Comparison of ENCODE assay signal across 16 cellular contexts in genomic region chr1:68180441-68181164, GRCh38. TPM values are rescaled to one million over a fixed set of nuclear protein-coding genes. Genes with fewer than 3 reads are reported as not detected.
DNase-seq lines count a peak whose midpoint lies in the region; ATAC-seq, FAIRE-seq and TF ChIP-seq lines count a peak whose summit lies in the region.
"Had no signal": no experiment of that assay in that cellular context is flagged by ENCODE, and none has a peak within 500 bp of the region (broad histone marks: within the 10 kb centered on the region; RNA-seq: fewer than 3 reads in every experiment).

No MANE protein-coding gene starts in this region.

- in situ Hi-C loops in GM12878 (cut with MboI) = no loop called here

- no TSS peak for BruUV-seq in GM12878 (replicated peaks; lab: Mats Ljungman, UMichigan)

- H3K27me3 ChIP-seq in GM12878 (replicated peaks in 1 of 2; ENCODE audit: control insufficient read depth in 2 of 2, insufficient read depth in 2 of 2, low read length in 1 of 2) (no peaks in the 10 kb centered on the region), dorsolateral prefrontal cortex (no peaks in the 10 kb centered on the region), sigmoid colon (no peaks in the 10 kb centered on the region)
- H3K27me3 ChIP-seq: BLaER1 treated with 17β-estradiol and CSF1 and Interleukin-3, amounts not matched to agents 10 nM and 100 nM; cardiac muscle cell had no signal

- H3K79me2 ChIP-seq in GM12878 (ENCODE audit: control insufficient read depth, insufficient read depth, low read length) = no peaks in the 10 kb centered on the region

- H3K4me3 ChIP-seq in GM12878 (no peak overlapping the region), dorsolateral prefrontal cortex (no peak overlapping the region), sigmoid colon (no peak overlapping the region)
- H3K4me3 ChIP-seq: BLaER1 treated with 17β-estradiol and CSF1 and Interleukin-3, amounts not matched to agents 10 nM and 100 nM; cardiac muscle cell had no signal

- H3K9ac ChIP-seq in GM12878 (ENCODE audit: control insufficient read depth, insufficient read depth, low read length) = no peak overlapping the region
- H3K9ac ChIP-seq: BLaER1 treated with 17β-estradiol and CSF1 and Interleukin-3, amounts not matched to agents 10 nM and 100 nM had no signal

- RAD21 ChIA-PET in GM12878 (lab: Charles Lee; ENCODE audit: unreplicated experiment) = interaction anchor here (1.4 kb wide), 1 partner anchor 61 kb away, joined by 3 read pairs; no protein-coding TSS in a partner anchor

- FAIRE-seq in GM12878 (lab: Jason Lieb, UNC) = no peak

- H4K20me1 ChIP-seq in GM12878 (ENCODE audit: control insufficient read depth, insufficient read depth) = no peaks in the 10 kb centered on the region
- H4K20me1 ChIP-seq: BLaER1 treated with 17β-estradiol and CSF1 and Interleukin-3, amounts not matched to agents 10 nM and 100 nM had no signal

- no peaks in the 10 kb centered on the region for H3K36me3 ChIP-seq in GM12878 (ENCODE audit: control insufficient read depth in 2 of 2, insufficient read depth in 2 of 2, low read length in 1 of 2)
- peaks cover 0 to 10% (median 1%) of the 10 kb centered on the region in 4 donors for H3K36me3 ChIP-seq in sigmoid colon
- H3K36me3 ChIP-seq: BLaER1 treated with 17β-estradiol and CSF1 and Interleukin-3, amounts not matched to agents 10 nM and 100 nM; cardiac muscle cell had no signal

- no peaks in the 10 kb centered on the region for H3K9me3 ChIP-seq in GM12878 (replicated peaks; ENCODE audit: control insufficient read depth, insufficient read depth, low read length)
- no peaks in the 10 kb centered on the region for H3K9me3 ChIP-seq in sigmoid colon
- H3K9me3 ChIP-seq: BLaER1 treated with 17β-estradiol and CSF1 and Interleukin-3, amounts not matched to agents 10 nM and 100 nM had no signal

- no peak overlapping the region for H3K4me2 ChIP-seq in GM12878 (ENCODE audit: control insufficient read depth, insufficient read depth)

- H3K4me1 ChIP-seq in GM12878 (ENCODE audit: control insufficient read depth, insufficient read depth, low read length) (peaks cover 11% of the 10 kb centered on the region), sigmoid colon (peaks cover 0 to 38% (median 26%) of the 10 kb centered on the region in 4 donors)

- no peak overlapping the region for H3K27ac ChIP-seq in GM12878 (ENCODE audit: control insufficient read depth, insufficient read depth)
- H3K27ac ChIP-seq in dorsolateral prefrontal cortex = peak overlapping the region in 9 of 59 donors; percentile 1 to 46 (median 35)
- no peak overlapping the region for H3K27ac ChIP-seq in RWPE1
- no peak overlapping the region for H3K27ac ChIP-seq in sigmoid colon
- H3K27ac ChIP-seq: BLaER1 treated with 17β-estradiol and CSF1 and Interleukin-3, amounts not matched to agents 10 nM and 100 nM; cardiac muscle cell had no signal

- SMC1A ChIA-PET in GM12878 (lab: Charles Lee; ENCODE audit: uncharacterized antibody, unreplicated experiment) = interaction anchor here (1.1 to 1.6 kb wide), 3 partner anchors 9 to 14 kb away, joined by 3 to 4 read pairs (median 3); no protein-coding TSS in a partner anchor

- no peak for TF ChIP-seq POLR2A in GM12878 (IDR thresholded peaks at IDR 0.05; ENCODE audit: low read depth, low read length)
- no peak for TF ChIP-seq POLR2A in sigmoid colon (IDR thresholded peaks at IDR 0.05)

- H2AFZ ChIP-seq in GM12878 (ENCODE audit: control insufficient read depth, low read depth, low read length) = no peak overlapping the region

- peak; percentile 53 for ATAC-seq in GM18858 (IDR thresholded peaks at IDR 0.05; ENCODE audit: unreplicated experiment)
- peak; percentile 65 for ATAC-seq in GM21528 (IDR thresholded peaks at IDR 0.05; ENCODE audit: low FRiP score, unreplicated experiment)
- ATAC-seq in HG03045 (IDR thresholded peaks at IDR 0.05; ENCODE audit: unreplicated experiment) = peak; percentile 71
- ATAC-seq in GM12878 = peak; percentile 84
- ATAC-seq: naive thymus-derived CD8-positive, alpha-beta T cell had no signal

- TF ChIP-seq RAD21 in GM12878 (IDR thresholded peaks at IDR 0.05; ENCODE audit: insufficient read depth, low read depth, low read length) = no peak

- TF ChIP-seq EP300 in GM12878 (IDR thresholded peaks at IDR 0.05; ENCODE audit: borderline replicate concordance in 1 of 2, control insufficient read depth in 1 of 2, low read depth in 2 of 2, low read length in 2 of 2) (no peak; a peak in 1 of 4 replicates), sigmoid colon (IDR thresholded peaks at IDR 0.05) (no peak)

- CTCF ChIA-PET in GM12878 (lab: Yijun Ruan, JAX) (interaction anchor here (0.6 to 1.4 kb wide), 3 partner anchors 60 to 415 kb away, joined by 3 read pairs; no protein-coding TSS in a partner anchor), RWPE1 (lab: Yijun Ruan, JAX) (interaction anchor here (0.6 kb wide), 1 partner anchor 1383 kb away, joined by 6 read pairs; no protein-coding TSS in a partner anchor)

- TF ChIP-seq CTCF in GM12878 (IDR thresholded peaks at IDR 0.05 in 2 of 3, conservative IDR thresholded peaks at IDR 0.05 in 1 of 3; ENCODE audit: control insufficient read depth in 2 of 3, extremely low read depth in 1 of 3, insufficient read depth in 1 of 3, low read depth in 3 of 3, low read length in 3 of 3) = no peak
- TF ChIP-seq CTCF in dorsolateral prefrontal cortex (IDR thresholded peaks at IDR 0.05 in 54 of 56, conservative IDR thresholded peaks at IDR 0.05 in 2 of 56; ENCODE audit: low read depth in 1 of 56, partially characterized antibody in 56 of 56) = no peak
- TF ChIP-seq CTCF in RWPE1 (conservative IDR thresholded peaks at IDR 0.05; ENCODE audit: low read depth) = no peak
- TF ChIP-seq CTCF in sigmoid colon (IDR thresholded peaks at IDR 0.05) = no peak

- POLR2A ChIA-PET in GM12878 (lab: Charles Lee) = no interaction called here
- POLR2A ChIA-PET in RWPE1 (lab: Yijun Ruan, JAX; ENCODE audit: low non-redundant PET) = no interaction called here

- DNase-seq in GM12878 (ENCODE audit: low read depth, low spot score) = no peak
- DNase-seq in dorsolateral prefrontal cortex = no peak
- DNase-seq in RWPE1 (ENCODE audit: low spot score) = no peak
- DNase-seq in sigmoid colon = no peak
- DNase-seq in LoVo (ENCODE audit: low spot score) = no peak
- DNase-seq: activated naive CD4-positive, alpha-beta T cell treated with anti-CD3 and anti-CD28 coated beads for 36 hours; naive thymus-derived CD8-positive, alpha-beta T cell; NCI-H1694; retina; SIG-M5 had no signal

- intact Hi-C loops in GM12878 (cut with micrococcal nuclease; ENCODE audit: unreplicated experiment) = no loop called here
- intact Hi-C loops in dorsolateral prefrontal cortex (cut with DNase I) = no loop called here
- intact Hi-C loops in sigmoid colon (cut with DNase I) = no loop called here

TF ChIP-seq in GM12878, 131 proteins besides CTCF, POLR2A, EP300 and RAD21 (continues in another document):
- TF ChIP-seq IKZF1 (conservative IDR thresholded peaks at IDR 0.05) (peak; percentile 36; the same call in 1 of the 2 replicates), JUNB (IDR thresholded peaks at IDR 0.05) (no peak), NR2F1 (conservative IDR thresholded peaks at IDR 0.05) (peak; percentile 35; the same call in 1 of the 2 replicates), LARP7 (IDR thresholded peaks at IDR 0.05) (no peak), TCF12 (IDR thresholded peaks at IDR 0.05; ENCODE audit: low read depth, low read length) (no peak), CREM (IDR thresholded peaks at IDR 0.05; ENCODE audit: low read depth) (peak; percentile 23; the same call in 1 of the 2 replicates), KDM1A (IDR thresholded peaks at IDR 0.05; ENCODE audit: borderline replicate concordance) (no peak), RCOR1 (conservative IDR thresholded peaks at IDR 0.05; ENCODE audit: low read depth, low read length) (no peak), IKZF2 (IDR thresholded peaks at IDR 0.05) (0 out of 4 replicates have a peak, but pooled peaks have one; percentile 32), ZNF384 (IDR thresholded peaks at IDR 0.05; ENCODE audit: borderline replicate concordance, low read depth, low read length) (no peak), SMAD5 (IDR thresholded peaks at IDR 0.05; ENCODE audit: low read depth) (no peak)
- TF ChIP-seq, protein P1, sequence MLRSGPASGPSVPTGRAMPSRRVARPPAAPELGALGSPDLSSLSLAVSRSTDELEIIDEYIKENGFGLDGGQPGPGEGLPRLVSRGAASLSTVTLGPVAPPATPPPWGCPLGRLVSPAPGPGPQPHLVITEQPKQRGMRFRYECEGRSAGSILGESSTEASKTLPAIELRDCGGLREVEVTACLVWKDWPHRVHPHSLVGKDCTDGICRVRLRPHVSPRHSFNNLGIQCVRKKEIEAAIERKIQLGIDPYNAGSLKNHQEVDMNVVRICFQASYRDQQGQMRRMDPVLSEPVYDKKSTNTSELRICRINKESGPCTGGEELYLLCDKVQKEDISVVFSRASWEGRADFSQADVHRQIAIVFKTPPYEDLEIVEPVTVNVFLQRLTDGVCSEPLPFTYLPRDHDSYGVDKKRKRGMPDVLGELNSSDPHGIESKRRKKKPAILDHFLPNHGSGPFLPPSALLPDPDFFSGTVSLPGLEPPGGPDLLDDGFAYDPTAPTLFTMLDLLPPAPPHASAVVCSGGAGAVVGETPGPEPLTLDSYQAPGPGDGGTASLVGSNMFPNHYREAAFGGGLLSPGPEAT (IDR thresholded peaks at IDR 0.05; ENCODE audit: low read depth) = peak; percentile 44; the same call in 1 of the 2 replicates

RNA-seq across cellular contexts. Expression of gene WLS, which starts 51.7 kb away (rescaled TPM):
- not detected in 2 replicates for total RNA-seq in GM12878 (2013; cell fraction: nucleolus; rRNA removed)
- not detected in 2 replicates for total RNA-seq in GM12878 (2014; rRNA removed)
- total RNA-seq in GM12878 (2014; rRNA removed; fragmentation: Illumina TruSeq; extraction: Trizol) = not detected in 2 replicates
- 0.35 and 0.36 TPM in 2 replicates for total RNA-seq in GM12878 (2021)
- polyA plus RNA-seq in GM12878 (2011; ENCODE audit: low read depth) = not detected
- polyA plus RNA-seq in GM12878 (2011; rRNA removed) = 0.04 and 0.06 TPM in 2 replicates
- polyA plus RNA-seq in GM12878 (2011; cell fraction: cytosol; rRNA removed) = 0.10 TPM in 1 of 2 replicates, not detected in the other
- 0.31 TPM in 1 of 2 replicates, not detected in the other for polyA plus RNA-seq in GM12878 (2011; cell fraction: nucleus; rRNA removed)
- polyA plus RNA-seq in GM12878 (2012) = 0.18 TPM in 1 of 2 replicates, not detected in the other
- polyA plus RNA-seq in GM12878 (2014; fragmentation: Illumina TruSeq; extraction: Trizol) = not detected in 2 replicates
- polyA plus RNA-seq in GM12878 (2014; fragmentation: Nextera tagmentation; extraction: Ambion mirVana) = not detected
- polyA plus RNA-seq in GM12878 (2014; rRNA removed) = 0.11 TPM in 1 of 2 replicates, not detected in the other
- not detected for polyA plus RNA-seq in GM12878 (2016; fragmentation: Nextera tagmentation; extraction: Ambion mirVana)
- not detected in 2 replicates for polyA minus RNA-seq in GM12878 (2011; rRNA and poly(A)+ RNA removed)
- 1.5 TPM in 1 of 2 replicates, not detected in the other for polyA minus RNA-seq in GM12878 (2011; cell fraction: cytosol; rRNA and poly(A)+ RNA removed)
- polyA minus RNA-seq in GM12878 (2011; cell fraction: nucleus; rRNA and poly(A)+ RNA removed) = 0.29 TPM in 1 of 2 replicates, not detected in the other
- total RNA-seq in dorsolateral prefrontal cortex = 100 to 1,000 TPM in 93 of 120 experiments, 10 to 100 TPM in 27; 60.2 to 237 (median 115) TPM
- total RNA-seq in sigmoid colon = 100 to 1,000 TPM in 3 of 4 donors, 10 to 100 TPM in 1; 99.2 to 188 (median 134) TPM
- 10 to 100 TPM; 12.6 to 37.7 (median 16.9) TPM for polyA plus RNA-seq in sigmoid colon
- total RNA-seq: activated naive CD4-positive, alpha-beta T cell treated with anti-CD3 and anti-CD28 coated beads for 36 hours; naive thymus-derived CD8-positive, alpha-beta T cell had no signal
- polyA plus RNA-seq: IgD-negative memory B cell; naive thymus-derived CD8-positive, alpha-beta T cell had no signal

Comparison
In these comparisons a context has a peak if more than half of its experiments do, and no peak if none do; other contexts are left out.
1. RNA of gene WLS, which starts 51.7 kb away (total RNA-seq): 99.2 to 188 TPM in sigmoid colon and 60.2 to 237 TPM in dorsolateral prefrontal cortex; 0.35 to 0.36 TPM in GM12878; every median in the first group is over 10 times any median in the second.
2. Peak in every context shown above with its lines, with median percentiles within 50 percentile points of each other: ATAC-seq.